8 cellular contexts compared by ENCODE assay signal in the genomic region with DNA sequence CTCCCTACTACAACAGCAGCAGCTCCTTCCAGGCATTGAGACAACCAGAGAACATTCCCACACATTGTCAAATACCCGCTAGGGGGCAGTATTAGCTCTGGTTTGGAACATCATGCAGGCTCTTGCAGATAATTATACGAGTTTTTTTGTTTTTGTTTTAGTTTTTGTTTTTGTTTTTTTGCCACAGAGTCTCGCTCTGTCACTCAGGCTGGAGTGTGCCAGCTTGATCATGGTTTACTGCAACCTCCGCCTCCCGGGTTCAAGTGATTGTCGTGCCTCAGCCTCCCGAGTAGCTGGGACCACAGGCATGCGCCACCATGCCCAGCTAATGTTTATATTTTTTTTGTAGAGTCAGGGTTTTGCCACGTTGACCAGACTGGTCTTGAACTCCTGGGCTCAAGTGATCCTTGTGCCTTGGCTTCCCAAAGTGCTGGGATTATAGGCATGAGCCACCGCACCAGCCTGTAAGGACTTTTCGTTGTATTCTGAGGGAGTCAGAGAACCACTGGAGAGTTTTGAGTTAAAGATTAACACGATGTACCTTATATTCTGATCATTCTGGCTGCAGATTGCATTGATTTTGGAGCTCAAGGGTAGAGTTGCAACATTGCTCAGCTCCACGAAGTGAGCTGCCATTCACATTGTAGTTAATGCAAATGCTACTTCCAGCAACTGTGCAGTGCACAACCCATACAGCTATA. TPM values are rescaled to one million over a fixed set of nuclear protein-coding genes. Genes with fewer than 3 reads are reported as not detected.
DNase-seq lines count a peak whose midpoint lies in the region; ATAC-seq, FAIRE-seq and TF ChIP-seq lines count a peak whose summit lies in the region.

No MANE protein-coding gene starts in this region.

- H3K27me3 ChIP-seq in osteoblast (ENCODE audit: insufficient read depth, low read length) = peaks cover 13% of the 10 kb centered on the region

- H3K4me3 ChIP-seq in osteoblast (ENCODE audit: insufficient read depth, low read length) = peak overlapping the region; percentile 37

- H3K36me3 Mint-ChIP-seq in activated T-helper 17 cell treated with anti-CD3 and anti-CD28 coated beads, Interleukin-2, amount 50 U/mL, for 72 hours (ENCODE audit: low read depth) = no peaks in the 10 kb centered on the region

- H3K27ac Mint-ChIP-seq in activated T-helper 17 cell treated with anti-CD3 and anti-CD28 coated beads, Interleukin-2, amount 50 U/mL, for 72 hours = no peak overlapping the region

- in situ Hi-C loops in Caki2 (cut with HindIII; ENCODE audit: low pct_unique_long_range_greater_than_20kb, low sequenced_read_pairs) = no loop called here

- H4K20me1 ChIP-seq in osteoblast (ENCODE audit: insufficient read depth, low read length) = no peaks in the 10 kb centered on the region

- H3K36me3 ChIP-seq in osteoblast (ENCODE audit: insufficient read depth, low read length) = no peaks in the 10 kb centered on the region

- TF ChIP-seq CTCF in osteoblast (IDR thresholded peaks at IDR 0.05; ENCODE audit: extremely low read depth, low read depth, low read length) = peak; percentile 81

- peaks cover 22% of the 10 kb centered on the region for H3K27me3 Mint-ChIP-seq in activated T-helper 17 cell treated with anti-CD3 and anti-CD28 coated beads, Interleukin-2, amount 50 U/mL, for 72 hours

- H3K4me1 ChIP-seq in osteoblast (ENCODE audit: insufficient read depth, low read length) = no peaks in the 10 kb centered on the region

- H3K9me3 ChIP-seq in osteoblast (ENCODE audit: low read depth, low read length) = no peaks in the 10 kb centered on the region

- H3K4me3 Mint-ChIP-seq in activated T-helper 17 cell treated with anti-CD3 and anti-CD28 coated beads, Interleukin-2, amount 50 U/mL, for 72 hours = no peak overlapping the region

- ATAC-seq in activated T-helper 17 cell treated with anti-CD3 and anti-CD28 coated beads, Interleukin-2, amount 50 U/mL, for 72 hours (replicated peaks) = peak; percentile 56
- ATAC-seq in GM19324 (IDR thresholded peaks at IDR 0.05; ENCODE audit: low FRiP score, unreplicated experiment) = no peak
- no peak for ATAC-seq in HG02852 (IDR thresholded peaks at IDR 0.05; ENCODE audit: unreplicated experiment)

- peak overlapping the region; percentile 15 for H2AFZ ChIP-seq in osteoblast (ENCODE audit: low read length)

- FAIRE-seq in frontal cortex (lab: Jason Lieb, UNC) = no peak

- no peaks in the 10 kb centered on the region for H3K4me1 Mint-ChIP-seq in activated T-helper 17 cell treated with anti-CD3 and anti-CD28 coated beads, Interleukin-2, amount 50 U/mL, for 72 hours

- DNase-seq in Caki2 (ENCODE audit: low read depth) = peak; percentile 63
- DNase-seq in HS-27A (ENCODE audit: low read depth) = peak; percentile 71
- DNase-seq in NOMO-1 (lab: John Stamatoyannopoulos, UW; ENCODE audit: unreplicated experiment in 2 of 2) = peak; percentile 13 to 59
- peak; percentile 23 to 53 for DNase-seq in frontal cortex (ENCODE audit: low spot score in 2 of 2)
- DNase-seq in osteoblast (ENCODE audit: insufficient read length, low spot score, missing footprints) = peak; percentile 92

- H3K9me3 Mint-ChIP-seq in activated T-helper 17 cell treated with anti-CD3 and anti-CD28 coated beads, Interleukin-2, amount 50 U/mL, for 72 hours = no peaks in the 10 kb centered on the region

- H3K79me2 ChIP-seq in osteoblast (ENCODE audit: insufficient read depth, low read length) = no peaks in the 10 kb centered on the region

- no peak overlapping the region for H3K27ac ChIP-seq in osteoblast (ENCODE audit: low read depth, low read length)

- peak overlapping the region; percentile 56 for H3K4me2 ChIP-seq in osteoblast (ENCODE audit: insufficient read depth, low read length)

RNA-seq across cellular contexts. Expression of gene CEACAM20, which starts 41.7 kb away (rescaled TPM):
- total RNA-seq in Caki2 (2014; rRNA removed; shearing (Covaris generic); ENCODE audit: low replicate concordance) = not detected in 2 replicates
- not detected for total RNA-seq in activated T-helper 17 cell treated with anti-CD3 and anti-CD28 coated beads, Interleukin-2, amount 50 U/mL, for 72 hours
- total RNA-seq in frontal cortex (not detected), osteoblast (not detected in 2 replicates)

RNA-seq across cellular contexts. Expression of gene IGSF23, which starts 42.2 kb away (rescaled TPM):
- not detected in 2 replicates for total RNA-seq in Caki2 (2014; rRNA removed; shearing (Covaris generic); ENCODE audit: low replicate concordance)
- not detected for total RNA-seq in activated T-helper 17 cell treated with anti-CD3 and anti-CD28 coated beads, Interleukin-2, amount 50 U/mL, for 72 hours
- total RNA-seq in frontal cortex (not detected), osteoblast (not detected in 2 replicates)

Comparison
In these comparisons a context has a peak if more than half of its experiments do, and no peak if none do; other contexts are left out.
1. DNase-seq: peak in every context shown above with its lines; median percentile 92 in osteoblast; 71 in HS-27A; 63 in Caki2; 38 in frontal cortex; 36 in NOMO-1.